ENCODE assay signal across 8 cellular contexts in genomic region chr2:224922142-224922727, GRCh38.
A peak's percentile ranks its signal among the peaks of the same experiment; 100 is the strongest.
DNase-seq lines count a peak whose midpoint lies in the region; ATAC-seq and TF ChIP-seq lines count a peak whose summit lies in the region.

No MANE protein-coding gene starts in this region.

- no peak for TF ChIP-seq CTCF in CD8-positive, alpha-beta T cell (IDR thresholded peaks at IDR 0.05)
- no peak for TF ChIP-seq CTCF in astrocyte of the cerebellum (IDR thresholded peaks at IDR 0.05; ENCODE audit: low read depth, low read length, missing control alignments)

- no peaks in the 10 kb centered on the region for H3K27me3 ChIP-seq in CD8-positive, alpha-beta T cell (ENCODE audit: insufficient read depth, low read length)

- H3K9me3 ChIP-seq in CD8-positive, alpha-beta T cell (ENCODE audit: low read length): no peaks in the 10 kb centered on the region

- H3K4me1 ChIP-seq in CD8-positive, alpha-beta T cell (ENCODE audit: insufficient read depth, low read length): peaks cover 57% of the 10 kb centered on the region

- peaks cover 14% of the 10 kb centered on the region for H3K36me3 ChIP-seq in CD8-positive, alpha-beta T cell (ENCODE audit: insufficient read depth, low read length)

- ATAC-seq in CD8-positive, alpha-beta T cell: no peak
- peak; percentile 75 for ATAC-seq in GM19467 (IDR thresholded peaks at IDR 0.05; ENCODE audit: unreplicated experiment)
- peak; percentile 69 for ATAC-seq in HG03469 (IDR thresholded peaks at IDR 0.05; ENCODE audit: unreplicated experiment)

- POLR2A ChIA-PET in CD8-positive, alpha-beta T cell (lab: Charles Lee): no interaction called here

- H3K4me3 Mint-ChIP-seq in CD8-positive, alpha-beta T cell: peak overlapping the region; percentile 4

- DNase-seq in CD8-positive, alpha-beta T cell: no peak
- DNase-seq in astrocyte of the cerebellum (ENCODE audit: low read depth) (peak; percentile 58), HCEC 1CT (no peak), NCI-H524 (lab: John Stamatoyannopoulos, UW) (no peak), NK-92 (lab: John Stamatoyannopoulos, UW; ENCODE audit: unreplicated experiment) (no peak)
- DNase-seq in central memory CD4-positive, alpha-beta T cell: no peak

- H3K36me3 Mint-ChIP-seq in CD8-positive, alpha-beta T cell: peaks cover 35% of the 10 kb centered on the region

- H3K27ac Mint-ChIP-seq in CD8-positive, alpha-beta T cell: peak overlapping the region; percentile 85

- H3K4me3 ChIP-seq in CD8-positive, alpha-beta T cell (ENCODE audit: low read depth, low read length): no peak overlapping the region
- no peak overlapping the region for H3K4me3 ChIP-seq in astrocyte of the cerebellum (ENCODE audit: low read depth, low read length)

- H3K4me1 Mint-ChIP-seq in CD8-positive, alpha-beta T cell (ENCODE audit: low read depth): peaks cover 57% of the 10 kb centered on the region

- intact Hi-C loops in CD8-positive, alpha-beta T cell (cut with DNase I, micrococcal nuclease): loop anchor here (5.0 to 10.0 kb wide), 3 partner anchors 35 to 1913 kb away; partner anchors contain the start of genes CUL3 (in 1 of the 2) and RHBDD1 (in 1 of the 2)

- H3K27ac ChIP-seq in CD8-positive, alpha-beta T cell (ENCODE audit: low read depth, low read length): no peak overlapping the region

- in situ Hi-C loops in astrocyte of the cerebellum (cut with HindIII; ENCODE audit: low sequenced_read_pairs): loop anchor here (5.0 kb wide), 1 partner anchor 40 kb away; no protein-coding TSS in a partner anchor

- CTCF ChIA-PET in CD8-positive, alpha-beta T cell (lab: Charles Lee): interaction anchor here (1.3 to 1.8 kb wide), 2 partner anchors 46 to 56 kb away, joined by 3 to 4 read pairs; no protein-coding TSS in a partner anchor

- H3K27me3 Mint-ChIP-seq in CD8-positive, alpha-beta T cell (ENCODE audit: low read depth): no peaks in the 10 kb centered on the region

- no peaks in the 10 kb centered on the region for H3K9me3 Mint-ChIP-seq in CD8-positive, alpha-beta T cell
